Comparison of ENCODE assay signal across 26 cellular contexts in genomic region chr3:13188380-13188779, GRCh38.
"Had no signal": no experiment of that assay in that cellular context is flagged by ENCODE, and none has a peak within 500 bp of the region (broad histone marks: within the 10 kb centered on the region; RNA-seq: fewer than 3 reads in every experiment).

No MANE protein-coding gene starts in this region.

- H3K36me3 ChIP-seq: ascending aorta, MG63 had no signal

- H3K27me3 Mint-ChIP-seq: activated CD4-positive, alpha-beta memory T cell treated with anti-CD3 and anti-CD28 coated beads for 36 hours had no signal

- H3K27me3 ChIP-seq: ascending aorta, body of pancreas, MG63 had no signal

- H3K4me3 ChIP-seq: ascending aorta, body of pancreas, MG63, SK-N-MC had no signal

- H3K4me2 ChIP-seq: KMS-11 had no signal

- H3K4me3 Mint-ChIP-seq: activated CD4-positive, alpha-beta memory T cell treated with anti-CD3 and anti-CD28 coated beads for 36 hours; activated CD4-positive, alpha-beta T cell treated with anti-CD3 and anti-CD28 coated beads, Interleukin-2, amount 10 ng/mL, durations not matched to agents 7 days and 5 days; activated T-cell treated with anti-CD3 and anti-CD28 coated beads, Interleukin-2, amount 50 U/mL, for 72 hours had no signal

- H3K27ac Mint-ChIP-seq: activated CD4-positive, alpha-beta memory T cell treated with anti-CD3 and anti-CD28 coated beads for 36 hours; activated T-cell treated with anti-CD3 and anti-CD28 coated beads, Interleukin-2, amount 50 U/mL, for 72 hours had no signal

- H3K9me3 ChIP-seq: ascending aorta, body of pancreas, MG63 had no signal

- H3K4me1 ChIP-seq: ascending aorta, body of pancreas had no signal

- H3K27ac ChIP-seq: ascending aorta, body of pancreas, KMS-11, SK-N-MC, VCaP had no signal

- ATAC-seq: activated T-cell treated with anti-CD3 and anti-CD28 coated beads, Interleukin-2, amount 50 U/mL, for 72 hours; body of pancreas; Panc1; Right ventricle myocardium inferior had no signal

- DNase-seq: activated CD4-positive, alpha-beta memory T cell treated with anti-CD3 and anti-CD28 coated beads for 36 hours; activated CD4-positive, alpha-beta T cell treated with anti-CD3 and anti-CD28 coated beads, Interleukin-2, amount 10 ng/mL, durations not matched to agents 7 days and 5 days; activated CD4-positive, CD25-positive, alpha-beta regulatory T cell; activated CD8-positive, alpha-beta memory T cell treated with anti-CD3 and anti-CD28 coated beads, Interleukin-2, amount 50 U/mL, for 4 hours; activated naive CD4-positive, alpha-beta T cell treated with anti-CD3 and anti-CD28 coated beads, Interleukin-2, amount 50 U/mL, for 16 hours; activated T-cell treated with anti-CD3 and anti-CD28 coated beads, Interleukin-2, amount 50 U/mL, for 72 hours; amniotic stem cell; body of pancreas; central memory CD4-positive, alpha-beta T cell; MG63; MV-4-11; NCI-H1092 treated with DMSO at 0.1 percent for 48 hours; NCI-H1436; NCI-H1694 treated with DMSO at 0.1 percent for 48 hours; NCI-H2029 treated with DMSO at 0.1 percent for 48 hours; NCI-H345; NCI-H510A; NCI-H526 treated with DMSO at 0.1 percent for 48 hours; NCI-H82; RPMI8226 had no signal
